25 cellular contexts compared by ENCODE assay signal in the genomic region with DNA sequence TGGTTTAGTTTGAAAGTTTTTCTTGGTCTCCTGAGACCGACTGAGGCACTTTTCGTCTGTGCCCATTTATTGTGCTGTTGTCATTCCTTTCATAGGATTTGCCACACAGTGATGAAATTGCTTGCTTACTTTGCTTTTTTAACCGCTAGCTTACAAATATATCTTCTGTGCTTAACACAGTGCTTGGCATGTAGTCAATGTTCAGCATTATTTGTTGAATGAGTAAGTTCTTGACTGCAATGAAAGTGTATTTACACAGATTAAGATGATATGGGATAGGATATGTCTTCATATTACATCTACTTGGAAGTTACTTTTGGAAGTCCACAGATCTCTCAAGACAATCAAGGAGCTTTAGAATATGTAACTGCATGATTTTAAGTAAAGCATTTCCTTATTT.
"Had no signal": no experiment of that assay in that cellular context is flagged by ENCODE, and none has a peak within 500 bp of the region (broad histone marks: within the 10 kb centered on the region; RNA-seq: fewer than 3 reads in every experiment).

No MANE protein-coding gene starts in this region.

- DNase-seq: effector memory CD8-positive, alpha-beta T cell; esophagus squamous epithelium; foreskin fibroblast; glutamatergic neuron; left colon; left ventricle myocardium superior; mesendoderm; naive B cell; occipital lobe; pancreas; psoas muscle; retina; spleen; stimulated activated CD4-positive, alpha-beta T cell treated with anti-CD3 and anti-CD28 coated beads, Interleukin-15, amount 100 ng/mL, for 24 hours; stimulated activated CD4-positive, alpha-beta T cell treated with anti-CD3 and anti-CD28 coated beads, Interleukin-2, amount 100 ng/mL, for 24 hours; stimulated activated CD4-positive, alpha-beta T cell treated with anti-CD3 and anti-CD28 coated beads, Interleukin-4, amount 100 ng/mL, for 4 hours; stimulated activated naive B cell treated with anti-CD40 and anti-IgM and Interleukin-4, amounts not matched to agents 10 μg/mL and 1 μg/mL and 100 μg/mL, for 72 hours; stimulated activated naive CD8-positive, alpha-beta T cell treated with anti-CD3 and anti-CD28 coated beads, Interleukin-15, amount 100 ng/mL, for 72 hours; testis; upper lobe of right lung had no signal

- ATAC-seq: effector memory CD8-positive, alpha-beta T cell; gastroesophageal sphincter; left colon; left ventricle myocardium superior; pancreas; psoas muscle; sciatic nerve; stimulated activated naive B cell treated with anti-CD40 and anti-IgM and Interleukin-4, amounts not matched to agents 10 μg/mL and 1 μg/mL and 100 μg/mL, for 72 hours; stimulated activated naive CD8-positive, alpha-beta T cell treated with anti-CD3 and anti-CD28 coated beads, Interleukin-15, amount 100 ng/mL, for 72 hours; upper lobe of right lung had no signal

- H3K27me3 ChIP-seq: esophagus squamous epithelium, gastroesophageal sphincter, pancreas, spleen, testis, tibial nerve, upper lobe of right lung, vagina had no signal

- H3K4me3 ChIP-seq: esophagus squamous epithelium, gastroesophageal sphincter, lung, pancreas, psoas muscle, spleen, testis, tibial nerve, upper lobe of right lung, vagina had no signal

- H3K27ac ChIP-seq: esophagus squamous epithelium, gastroesophageal sphincter, pancreas, psoas muscle, spleen, testis, tibial nerve, upper lobe of right lung, vagina had no signal

- H3K4me1 ChIP-seq: esophagus squamous epithelium, gastroesophageal sphincter, pancreas, psoas muscle, spleen, testis, tibial nerve, upper lobe of right lung, vagina had no signal

- H3K36me3 ChIP-seq: esophagus squamous epithelium, gastroesophageal sphincter, pancreas, spleen, tibial nerve, upper lobe of right lung, vagina had no signal

- H3K9me3 ChIP-seq: esophagus squamous epithelium, gastroesophageal sphincter, pancreas, psoas muscle, spleen, testis, tibial nerve, upper lobe of right lung, vagina had no signal
